28 cellular contexts compared by ENCODE assay signal in genomic region chr21:39580744-39581143, GRCh38. TPM values are rescaled to one million over a fixed set of nuclear protein-coding genes. Genes with fewer than 3 reads are reported as not detected.
"Had no signal": no experiment of that assay in that cellular context is flagged by ENCODE, and none has a peak within 500 bp of the region (broad histone marks: within the 10 kb centered on the region; RNA-seq: fewer than 3 reads in every experiment).

No MANE protein-coding gene starts in this region.

- DNase-seq: cerebellar nuclear complex; colonic mucosa; cortex of kidney; effector CD8-positive, alpha-beta T cell; effector memory CD8-positive, alpha-beta T cell; erythroblast; esophagus squamous epithelium; foreskin fibroblast; foreskin melanocyte; gastrocnemius medialis; glutamatergic neuron; head of caudate nucleus; heart right ventricle; hypothalamus; left cardiac atrium; left ventricle myocardium superior; lower lobe of right lung; mesenchymal stem cell; naive B cell had no signal

- FAIRE-seq: endometrium, islet of Langerhans, keratinocyte had no signal

- H3K9me3 ChIP-seq: colonic mucosa, esophagus squamous epithelium, gastrocnemius medialis, lower lobe of right lung had no signal

- H3K36me3 ChIP-seq: colonic mucosa, esophagus squamous epithelium, gastrocnemius medialis, heart right ventricle, lower lobe of right lung had no signal

- H3K4me3 ChIP-seq: colonic mucosa, esophagus squamous epithelium, gastrocnemius medialis, heart right ventricle, lower lobe of right lung had no signal

- H3K27me3 ChIP-seq: colonic mucosa, gastrocnemius medialis, heart right ventricle had no signal

- H3K4me1 ChIP-seq: colonic mucosa, esophagus squamous epithelium, gastrocnemius medialis, lower lobe of right lung had no signal

- H3K27ac ChIP-seq: colonic mucosa, epithelial cell of prostate, esophagus squamous epithelium, gastrocnemius medialis, heart right ventricle, lower lobe of right lung had no signal

- ATAC-seq: effector memory CD8-positive, alpha-beta T cell; esophagus mucosa; gastrocnemius medialis; heart right ventricle; left cardiac atrium; left lobe of liver; left ventricle myocardium superior; lower lobe of right lung had no signal

RNA-seq across cellular contexts. Expression of gene B3GALT5, which starts 32.0 kb away (rescaled TPM):
- total RNA-seq: chondrocyte, dermis microvascular lymphatic vessel endothelial cell, lung microvascular endothelial cell had no signal
- polyA plus RNA-seq: keratinocyte had no signal
